Comparison of ENCODE assay signal across 22 cellular contexts in the genomic region with DNA sequence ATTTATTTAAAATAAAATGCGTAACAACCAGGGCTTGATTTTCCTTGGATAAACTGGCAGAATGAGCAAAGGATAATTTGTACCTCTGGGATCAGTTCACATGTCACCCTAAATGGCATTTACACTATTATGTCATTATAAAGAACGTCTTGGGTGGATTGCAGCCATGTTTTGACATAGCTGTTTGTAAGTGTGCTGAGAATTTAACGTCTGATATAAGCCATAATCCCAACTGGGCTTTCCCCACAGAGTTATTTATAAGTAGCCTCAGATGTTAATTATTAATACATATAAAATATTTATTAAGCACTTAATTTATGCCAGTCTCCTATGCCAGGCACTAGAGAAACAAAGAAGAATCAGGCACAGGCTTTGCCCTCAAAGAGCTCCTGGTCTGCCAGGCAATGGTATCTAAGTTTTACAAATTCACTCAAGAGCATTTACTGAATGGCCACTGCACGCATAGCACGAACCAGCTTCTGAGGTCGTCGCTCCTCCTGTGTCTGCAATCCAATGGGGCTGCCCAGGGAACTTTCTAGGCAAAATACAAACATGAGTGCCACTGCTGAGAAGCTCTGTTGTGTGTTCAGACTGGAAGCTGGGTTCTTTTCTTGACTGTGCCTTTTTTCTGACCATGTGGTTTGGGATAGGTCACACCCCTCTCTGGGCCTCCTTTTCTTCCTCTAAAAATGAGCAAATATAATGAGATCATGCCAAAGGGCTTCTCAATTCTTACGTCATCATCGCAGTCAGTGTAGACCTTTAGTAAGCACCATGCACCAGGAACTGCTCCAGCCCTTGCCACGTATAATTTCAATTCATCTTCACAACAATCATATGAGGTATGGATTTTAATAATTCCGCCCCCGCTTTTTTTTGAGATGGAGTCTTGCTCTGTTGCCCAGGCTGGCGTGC.
"Had no signal": no experiment of that assay in that cellular context is flagged by ENCODE, and none has a peak within 500 bp of the region (broad histone marks: within the 10 kb centered on the region; RNA-seq: fewer than 3 reads in every experiment).

No MANE protein-coding gene starts in this region.

- H3K27ac Mint-ChIP-seq: activated CD4-positive, alpha-beta memory T cell treated with anti-CD3 and anti-CD28 coated beads, Interleukin-2, amount 10 ng/mL, durations not matched to agents 7 days and 5 days; activated naive CD4-positive, alpha-beta T cell treated with anti-CD3 and anti-CD28 coated beads, Interleukin-2, amount 10 ng/mL, durations not matched to agents 7 days and 5 days; activated naive CD8-positive, alpha-beta T cell treated with anti-CD3 and anti-CD28 coated beads, Interleukin-2, amount 50 U/mL, for 24 hours; memory B cell; stimulated activated naive B cell treated with anti-CD40 and anti-IgM and Interleukin-4, amounts not matched to agents 10 μg/mL and 1 μg/mL and 100 μg/mL, for 72 hours; T-cell had no signal

- ATAC-seq: activated naive CD8-positive, alpha-beta T cell treated with anti-CD3 and anti-CD28 coated beads, Interleukin-2, amount 50 U/mL, for 24 hours; gastroesophageal sphincter; heart left ventricle; stimulated activated naive B cell treated with anti-CD40 and anti-IgM and Interleukin-4, amounts not matched to agents 10 μg/mL and 1 μg/mL and 100 μg/mL, for 72 hours; T-cell had no signal

- H3K79me2 ChIP-seq: parathyroid adenoma had no signal

- H3K9ac ChIP-seq: parathyroid adenoma had no signal

- H3K4me1 Mint-ChIP-seq: activated CD4-positive, alpha-beta memory T cell treated with anti-CD3 and anti-CD28 coated beads, Interleukin-2, amount 10 ng/mL, durations not matched to agents 7 days and 5 days; activated naive CD4-positive, alpha-beta T cell treated with anti-CD3 and anti-CD28 coated beads, Interleukin-2, amount 10 ng/mL, durations not matched to agents 7 days and 5 days; activated naive CD8-positive, alpha-beta T cell treated with anti-CD3 and anti-CD28 coated beads, Interleukin-2, amount 50 U/mL, for 24 hours; memory B cell; naive B cell; stimulated activated naive B cell treated with anti-CD40 and anti-IgM and Interleukin-4, amounts not matched to agents 10 μg/mL and 1 μg/mL and 100 μg/mL, for 72 hours; T-cell had no signal

- H3K27ac ChIP-seq: brain microvascular endothelial cell, coronary artery, esophagus muscularis mucosa, gastroesophageal sphincter, heart left ventricle, parathyroid adenoma, sigmoid colon, spleen, thyroid gland had no signal

- H3K4me1 ChIP-seq: esophagus muscularis mucosa, gastroesophageal sphincter, heart left ventricle, sigmoid colon, spleen, thyroid gland had no signal

- H3K9me3 Mint-ChIP-seq: activated naive CD4-positive, alpha-beta T cell treated with anti-CD3 and anti-CD28 coated beads, Interleukin-2, amount 10 ng/mL, durations not matched to agents 7 days and 5 days had no signal

- H3K27me3 ChIP-seq: thyroid gland had no signal

- H3K36me3 Mint-ChIP-seq: activated naive CD4-positive, alpha-beta T cell treated with anti-CD3 and anti-CD28 coated beads, Interleukin-2, amount 10 ng/mL, durations not matched to agents 7 days and 5 days; memory B cell; naive B cell; stimulated activated naive B cell treated with anti-CD40 and anti-IgM and Interleukin-4, amounts not matched to agents 10 μg/mL and 1 μg/mL and 100 μg/mL, for 72 hours; T-cell had no signal

- H3K36me3 ChIP-seq: brain microvascular endothelial cell, esophagus muscularis mucosa, gastroesophageal sphincter, heart left ventricle, sigmoid colon, spleen, thyroid gland had no signal

- H3K4me3 Mint-ChIP-seq: activated CD4-positive, alpha-beta memory T cell treated with anti-CD3 and anti-CD28 coated beads, Interleukin-2, amount 10 ng/mL, durations not matched to agents 7 days and 5 days; activated naive CD4-positive, alpha-beta T cell treated with anti-CD3 and anti-CD28 coated beads, Interleukin-2, amount 10 ng/mL, durations not matched to agents 7 days and 5 days; activated naive CD8-positive, alpha-beta T cell treated with anti-CD3 and anti-CD28 coated beads, Interleukin-2, amount 50 U/mL, for 24 hours; memory B cell; naive B cell; stimulated activated naive B cell treated with anti-CD40 and anti-IgM and Interleukin-4, amounts not matched to agents 10 μg/mL and 1 μg/mL and 100 μg/mL, for 72 hours; T-cell had no signal

- H3K9me3 ChIP-seq: esophagus muscularis mucosa, gastroesophageal sphincter, heart left ventricle, sigmoid colon, spleen, thyroid gland had no signal

- H3K4me3 ChIP-seq: coronary artery, esophagus muscularis mucosa, gastroesophageal sphincter, heart left ventricle, sigmoid colon, spleen, thyroid gland had no signal

- DNase-seq: activated CD4-positive, alpha-beta memory T cell treated with anti-CD3 and anti-CD28 coated beads, Interleukin-2, amount 10 ng/mL, durations not matched to agents 7 days and 5 days; activated CD4-positive, alpha-beta T cell treated with anti-CD3 and anti-CD28 coated beads for 48 hours; activated CD4-positive, CD25-positive, alpha-beta regulatory T cell; activated effector memory CD4-positive, alpha-beta T cell treated with Interleukin-2 at 50 U/mL for 16 hours; activated naive CD4-positive, alpha-beta T cell treated with anti-CD3 and anti-CD28 coated beads, Interleukin-2, amount 10 ng/mL, durations not matched to agents 7 days and 5 days; activated naive CD8-positive, alpha-beta T cell treated with anti-CD3 and anti-CD28 coated beads, Interleukin-2, amount 50 U/mL, for 24 hours; activated T-cell treated with anti-CD3 and anti-CD28 coated beads, Interleukin-2, amount 50 U/mL, for 48 hours; anterior cingulate cortex; brain microvascular endothelial cell; effector CD4-positive, alpha-beta T cell; heart left ventricle; naive B cell; spleen; stimulated activated naive B cell treated with anti-CD40 and anti-IgM and Interleukin-4, amounts not matched to agents 10 μg/mL and 1 μg/mL and 100 μg/mL, for 72 hours; T-cell; thyroid gland had no signal

- H2AFZ ChIP-seq: parathyroid adenoma had no signal
